8 cellular contexts compared by ENCODE assay signal in genomic region chr4:40550900-40551546, GRCh38.
DNase-seq lines count a peak whose midpoint lies in the region; ATAC-seq and TF ChIP-seq lines count a peak whose summit lies in the region.

No MANE protein-coding gene starts in this region.

- H3K36me3 Mint-ChIP-seq in CD4-positive, CD25-positive, alpha-beta regulatory T cell: no peaks in the 10 kb centered on the region

- H3K4me3 Mint-ChIP-seq in CD4-positive, CD25-positive, alpha-beta regulatory T cell: peak overlapping the region; percentile 29 to 65 (median 50)

- H3K36me3 ChIP-seq in CD4-positive, CD25-positive, alpha-beta regulatory T cell (ENCODE audit: control insufficient read depth, insufficient read depth, low read length): no peaks in the 10 kb centered on the region
- H3K36me3 ChIP-seq in adrenal gland (replicated peaks in 1 of 2): no peaks in the 10 kb centered on the region
- no peaks in the 10 kb centered on the region for H3K36me3 ChIP-seq in thyroid gland

- peaks cover 3% of the 10 kb centered on the region for H3K4me1 ChIP-seq in CD4-positive, CD25-positive, alpha-beta regulatory T cell (ENCODE audit: control insufficient read depth, insufficient read depth, low read length, poor library complexity, severe bottlenecking)
- H3K4me1 ChIP-seq in adrenal gland (replicated peaks in 1 of 2) (peaks cover 49 to 66% of the 10 kb centered on the region in 2 donors), thyroid gland (peaks cover 29 to 48% of the 10 kb centered on the region in 2 donors)

- peak overlapping the region; percentile 41 for H3K4me3 ChIP-seq in CD4-positive, CD25-positive, alpha-beta regulatory T cell (ENCODE audit: low read depth, low read length)
- H3K4me3 ChIP-seq in adrenal gland (peak overlapping the region in 2 of 4 donors; percentile 21 to 36), thyroid gland (replicated peaks in 1 of 3) (peak overlapping the region in 1 of 3 donors; percentile 1)

- H3K27ac ChIP-seq in CD4-positive, CD25-positive, alpha-beta regulatory T cell (ENCODE audit: insufficient read depth, low read length, poor library complexity, severe bottlenecking): no peak overlapping the region
- peak overlapping the region; percentile 75 to 82 (median 77) for H3K27ac ChIP-seq in adrenal gland
- H3K27ac ChIP-seq in thyroid gland: peak overlapping the region; percentile 48 to 71 (median 71)

- intact Hi-C loops in adrenal gland (cut with DNase I) (no loop called here), thyroid gland (cut with DNase I) (no loop called here)

- TF ChIP-seq CTCF in adrenal gland (IDR thresholded peaks at IDR 0.05) (peak in 5 of 6 experiments; percentile 12 to 40 (median 24)), thyroid gland (IDR thresholded peaks at IDR 0.05) (peak in 4 of 6 experiments; percentile 41 to 63 (median 58))

- H3K27me3 ChIP-seq in CD4-positive, CD25-positive, alpha-beta regulatory T cell (ENCODE audit: control insufficient read depth, insufficient read depth, low read length): no peaks in the 10 kb centered on the region
- H3K27me3 ChIP-seq in adrenal gland: no peaks in the 10 kb centered on the region
- no peaks in the 10 kb centered on the region for H3K27me3 ChIP-seq in thyroid gland

- 6 to 16% (median 10%) methylated on average over 5 of the region's 5 CpGs for WGBS in adrenal gland, 4 donors
- 7 to 9% methylated on average over 5 of the region's 5 CpGs for WGBS in thyroid gland, 2 donors

- H3K9me3 ChIP-seq in CD4-positive, CD25-positive, alpha-beta regulatory T cell (ENCODE audit: control insufficient read depth in 2 of 2, low read length in 2 of 2): no peaks in the 10 kb centered on the region
- H3K9me3 ChIP-seq in adrenal gland (replicated peaks in 1 of 3): no peaks in the 10 kb centered on the region
- H3K9me3 ChIP-seq in thyroid gland: no peaks in the 10 kb centered on the region

- H3K27me3 Mint-ChIP-seq in CD4-positive, CD25-positive, alpha-beta regulatory T cell: peaks cover 8% of the 10 kb centered on the region

- DNase-seq in CD4-positive, CD25-positive, alpha-beta regulatory T cell: peak in 2 of 3 donors; percentile 33 to 76
- peak; percentile 15 for DNase-seq in NCI-H2227 (lab: John Stamatoyannopoulos, UW; ENCODE audit: unreplicated experiment)
- DNase-seq in adrenal gland: no peak
- peak; percentile 82 for DNase-seq in iris pigment epithelial cell (ENCODE audit: low read depth)
- DNase-seq in thyroid gland: peak; percentile 54 to 56
- no peak for DNase-seq in midbrain (lab: John Stamatoyannopoulos, UW)

- H3K9me3 Mint-ChIP-seq in CD4-positive, CD25-positive, alpha-beta regulatory T cell: peaks cover 0 to 2% (median 0%) of the 10 kb centered on the region in 7 donors

- H3K27ac Mint-ChIP-seq in CD4-positive, CD25-positive, alpha-beta regulatory T cell: peak overlapping the region; percentile 70 to 86 (median 80)

- TF ChIP-seq POLR2A in GM18505 (IDR thresholded peaks at IDR 0.05; ENCODE audit: borderline replicate concordance, extremely low read depth, insufficient read depth, insufficient read length): no peak
- peak in 1 of 2 donors; percentile 11 for TF ChIP-seq POLR2A in adrenal gland (IDR thresholded peaks at IDR 0.05)
- TF ChIP-seq POLR2A in thyroid gland (IDR thresholded peaks at IDR 0.05): peak in 1 of 2 donors; percentile 46

- peak; percentile 64 to 79 for ATAC-seq in CD4-positive, CD25-positive, alpha-beta regulatory T cell (ENCODE audit: low read depth in 2 of 2)
- ATAC-seq in GM18505 (IDR thresholded peaks at IDR 0.05; ENCODE audit: unreplicated experiment) (peak; percentile 59), HG02943 (IDR thresholded peaks at IDR 0.05; ENCODE audit: low read depth, unreplicated experiment) (peak; percentile 79)

- peaks cover 8 to 25% (median 16%) of the 10 kb centered on the region in 4 donors for H3K4me1 Mint-ChIP-seq in CD4-positive, CD25-positive, alpha-beta regulatory T cell

Comparison
In these comparisons a context has a peak if more than half of its experiments do, and no peak if none do; other contexts are left out.
1. DNase-seq: peak in CD4-positive, CD25-positive, alpha-beta regulatory T cell (2 of 3), NCI-H2227 (single experiment), iris pigment epithelial cell (single experiment) and thyroid gland (2 of 2); none in adrenal gland (0 of 7) and midbrain (single experiment).
2. Peak in every context shown above with its lines, with median percentiles within 50 percentile points of each other: ATAC-seq.